In the genomic region with DNA sequence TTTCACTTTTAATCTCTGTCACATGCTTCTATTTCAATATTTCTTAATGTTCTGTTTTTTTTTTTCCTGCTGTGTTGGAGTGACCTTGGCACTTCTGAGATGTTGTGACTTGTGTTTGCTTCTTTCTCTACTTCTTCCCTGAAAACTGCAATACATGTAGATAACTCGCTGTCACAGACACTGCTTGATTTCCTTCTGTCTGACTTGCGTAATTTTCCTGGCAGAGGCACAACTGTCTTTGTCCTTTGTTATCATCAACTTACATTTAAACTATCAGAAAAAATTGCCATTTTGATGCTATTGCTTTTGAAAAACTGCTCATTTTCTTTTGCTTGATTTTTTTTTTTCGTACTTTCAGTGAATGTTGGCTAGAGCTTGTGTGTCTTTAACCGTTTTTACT, we compare ENCODE assay signal across 10 cellular contexts.
DNase-seq lines count a peak whose midpoint lies in the region; ATAC-seq, FAIRE-seq and TF ChIP-seq lines count a peak whose summit lies in the region.
"Had no signal": no experiment of that assay in that cellular context is flagged by ENCODE, and none has a peak within 500 bp of the region (broad histone marks: within the 10 kb centered on the region; RNA-seq: fewer than 3 reads in every experiment).

No MANE protein-coding gene starts in this region.

- CTCF ChIA-PET in MCF 10A (lab: Yijun Ruan, JAX) = interaction anchor here (0.6 kb wide), 1 partner anchor 15 kb away, joined by 3 read pairs; no protein-coding TSS in a partner anchor

- no peaks in the 10 kb centered on the region for H3K9me3 Mint-ChIP-seq in MCF 10A (ENCODE audit: unreplicated experiment)

- POLR2A ChIA-PET in MCF 10A (lab: Yijun Ruan, JAX) = interaction anchor here (0.6 to 7.1 kb wide), 8 partner anchors 18 to 432 kb away, joined by 3 to 57 read pairs (median 4); a partner anchor contains a TSS

- intact Hi-C loops in MCF 10A (cut with micrococcal nuclease) (loop anchor here (5.0 to 10.0 kb wide), 2 partner anchors 215 to 488 kb away; no protein-coding TSS in a partner anchor), breast epithelium (cut with DNase I; ENCODE audit: low total_unique reads) (no loop called here), adrenal gland (cut with DNase I) (loop anchor here in 1 of 2 donors (5.0 kb wide), 1 partner anchor 433 kb away; a partner anchor contains a TSS), psoas muscle (cut with DNase I) (loop anchor here in 1 of 2 donors (5.0 kb wide), 2 partner anchors 47 to 67 kb away; a partner anchor contains a TSS)

- FAIRE-seq in urothelium cell line (lab: Jason Lieb, UNC) = no peak

- ATAC-seq in left lobe of liver (peak; percentile 76), psoas muscle (no peak)

- TF ChIP-seq POLR2A in breast epithelium (IDR thresholded peaks at IDR 0.05) (no peak), adrenal gland (IDR thresholded peaks at IDR 0.05) (no peak)

- peak; percentile 70 for DNase-seq in MCF 10A (ENCODE audit: unreplicated experiment)
- DNase-seq in breast epithelium (ENCODE audit: low spot score in 2 of 2) = no peak
- DNase-seq in adrenal gland = peak; percentile 73 to 95 (median 90)
- peak; percentile 60 for DNase-seq in left lobe of liver (ENCODE audit: low spot score)
- peak; percentile 31 for DNase-seq in urothelium cell line (ENCODE audit: low spot score)
- DNase-seq in activated CD4-positive, CD25-positive, alpha-beta regulatory T cell (lab: John Stamatoyannopoulos, UW) = no peak
- DNase-seq in psoas muscle = no peak
- DNase-seq in activated CD4-positive, CD25-positive, alpha-beta regulatory T cell treated with anti-CD3 and anti-CD28 coated beads, Interleukin-2, amount 50 U/mL, for 72 hours = no peak
- DNase-seq: activated T-cell treated with anti-CD3 and anti-CD28 coated beads for 4 hours, BE2C had no signal

- peaks cover 5% of the 10 kb centered on the region for H3K36me3 Mint-ChIP-seq in MCF 10A (ENCODE audit: insufficient read depth, unreplicated experiment)

- 4 to 8% (median 5%) methylated on average over 4 of the region's 4 CpGs for WGBS in adrenal gland, 4 donors
- 19 to 27% (median 23%) methylated on average over 4 of the region's 4 CpGs for WGBS in psoas muscle, 3 donors

- no peaks in the 10 kb centered on the region for H3K9me3 ChIP-seq in breast epithelium
- H3K9me3 ChIP-seq in adrenal gland (replicated peaks in 1 of 3) = no peaks in the 10 kb centered on the region
- no peaks in the 10 kb centered on the region for H3K9me3 ChIP-seq in psoas muscle
- H3K9me3 ChIP-seq: BE2C had no signal

- no peaks in the 10 kb centered on the region for H3K27me3 Mint-ChIP-seq in MCF 10A (ENCODE audit: insufficient read depth, unreplicated experiment)

- peak overlapping the region; percentile 12 for H3K27ac Mint-ChIP-seq in MCF 10A (ENCODE audit: low read depth, unreplicated experiment)

- H3K4me1 ChIP-seq in breast epithelium (peaks cover 7 to 23% of the 10 kb centered on the region in 2 donors), adrenal gland (replicated peaks in 1 of 2) (peaks cover 58 to 78% of the 10 kb centered on the region in 2 donors), psoas muscle (peaks cover 50% of the 10 kb centered on the region)

- H3K4me3 Mint-ChIP-seq in MCF 10A (ENCODE audit: unreplicated experiment) = peak overlapping the region; percentile 3

- no TSS peak for BruUV-seq in MCF 10A (replicated peaks; lab: Mats Ljungman, UMichigan)

- H3K4me3 ChIP-seq in breast epithelium (no peak overlapping the region), adrenal gland (no peak overlapping the region), psoas muscle (no peak overlapping the region)

- no peak overlapping the region for H3K27ac ChIP-seq in breast epithelium
- H3K27ac ChIP-seq in adrenal gland = peak overlapping the region; percentile 16 to 73 (median 59)
- no peak overlapping the region for H3K27ac ChIP-seq in psoas muscle

- peaks cover 62% of the 10 kb centered on the region for H3K4me1 Mint-ChIP-seq in MCF 10A (ENCODE audit: insufficient read depth, unreplicated experiment)

- TF ChIP-seq CTCF in MCF 10A (IDR thresholded peaks at IDR 0.05; ENCODE audit: unreplicated experiment) (no peak), breast epithelium (IDR thresholded peaks at IDR 0.05) (no peak), adrenal gland (IDR thresholded peaks at IDR 0.05) (no peak), psoas muscle (IDR thresholded peaks at IDR 0.05) (no peak)

- H3K36me3 ChIP-seq in breast epithelium (no peaks in the 10 kb centered on the region), adrenal gland (replicated peaks in 1 of 2) (no peaks in the 10 kb centered on the region), psoas muscle (ENCODE audit: insufficient read depth in 1 of 2, low read depth in 1 of 2) (no peaks in the 10 kb centered on the region)
- H3K36me3 ChIP-seq: BE2C had no signal

- H3K27me3 ChIP-seq in breast epithelium = no peaks in the 10 kb centered on the region
- no peaks in the 10 kb centered on the region for H3K27me3 ChIP-seq in adrenal gland
- no peaks in the 10 kb centered on the region for H3K27me3 ChIP-seq in psoas muscle (ENCODE audit: insufficient read depth in 3 of 3, low read length in 2 of 3)
- H3K27me3 ChIP-seq: BE2C had no signal

Comparison
In these comparisons a context has a peak if more than half of its experiments do, and no peak if none do; other contexts are left out.
1. DNase-seq: peak in MCF 10A (single experiment), adrenal gland (7 of 7), left lobe of liver (single experiment) and urothelium cell line (single experiment); none in breast epithelium (0 of 2), activated CD4-positive, CD25-positive, alpha-beta regulatory T cell (0 of 4), psoas muscle (0 of 2) and activated CD4-positive, CD25-positive, alpha-beta regulatory T cell treated with anti-CD3 and anti-CD28 coated beads, Interleukin-2, amount 50 U/mL, for 72 hours (single experiment).
2. H3K27ac ChIP-seq: peak in adrenal gland (5 of 5); none in breast epithelium (0 of 2) and psoas muscle (single experiment).